Comparison of ENCODE assay signal across 24 cellular contexts in genomic region chr4:123249821-123250220, GRCh38.
DNase-seq lines count a peak whose midpoint lies in the region; ATAC-seq and TF ChIP-seq lines count a peak whose summit lies in the region.
"Had no signal": no experiment of that assay in that cellular context is flagged by ENCODE, and none has a peak within 500 bp of the region (broad histone marks: within the 10 kb centered on the region; RNA-seq: fewer than 3 reads in every experiment).

No MANE protein-coding gene starts in this region.

- H3K4me3 ChIP-seq in heart left ventricle: no peak overlapping the region
- no peak overlapping the region for H3K4me3 ChIP-seq in esophagus muscularis mucosa
- H3K4me3 ChIP-seq in muscle layer of duodenum (ENCODE audit: low read depth in 1 of 2, low read length in 2 of 2): peak overlapping the region in 1 of 2 donors; percentile 4
- H3K4me3 ChIP-seq: GM23248, MG63 had no signal

- TF ChIP-seq POLR2A in heart left ventricle (IDR thresholded peaks at IDR 0.05): no peak
- TF ChIP-seq POLR2A in esophagus muscularis mucosa (IDR thresholded peaks at IDR 0.05; ENCODE audit: low read depth): no peak

- ATAC-seq in heart left ventricle (no peak), GM21529 (IDR thresholded peaks at IDR 0.05; ENCODE audit: unreplicated experiment) (no peak), GM21786 (IDR thresholded peaks at IDR 0.05; ENCODE audit: unreplicated experiment) (no peak), GM21526 (IDR thresholded peaks at IDR 0.05; ENCODE audit: low FRiP score, unreplicated experiment) (no peak)

- no peaks in the 10 kb centered on the region for H3K27me3 Mint-ChIP-seq in type B pancreatic cell

- no peaks in the 10 kb centered on the region for H3K36me3 ChIP-seq in heart left ventricle
- H3K36me3 ChIP-seq in esophagus muscularis mucosa: no peaks in the 10 kb centered on the region
- no peaks in the 10 kb centered on the region for H3K36me3 ChIP-seq in muscle layer of duodenum (ENCODE audit: control insufficient read depth in 1 of 2, insufficient read depth in 2 of 2, low read length in 2 of 2)
- H3K36me3 ChIP-seq: MG63 had no signal

- H3K4me1 ChIP-seq in heart left ventricle: peaks cover 0 to 57% (median 36%) of the 10 kb centered on the region in 12 donors
- peaks cover 51 to 66% (median 60%) of the 10 kb centered on the region in 4 donors for H3K4me1 ChIP-seq in esophagus muscularis mucosa
- peaks cover 12 to 39% of the 10 kb centered on the region in 2 donors for H3K4me1 ChIP-seq in muscle layer of duodenum (ENCODE audit: control insufficient read depth in 1 of 2, insufficient read depth in 2 of 2, low read length in 2 of 2)

- no peak for DNase-seq in heart left ventricle
- no peak for DNase-seq in cardiac septum (ENCODE audit: low spot score)
- DNase-seq in esophagus muscularis mucosa (ENCODE audit: extremely low spot score): no peak
- DNase-seq in type B pancreatic cell (ENCODE audit: extremely low spot score, unreplicated experiment): no peak
- DNase-seq: AML-193, C1 segment of cervical spinal cord, DMS53, GDM1, GM23248, H9, HFFc6, Kasumi-1, MG63, NCI-H1417 treated with DMSO at 0.1 percent for 48 hours, NCI-H187 treated with DMSO at 0.1 percent for 48 hours, NCI-H2107, NCI-H446 treated with DMSO at 0.1 percent for 48 hours, NCI-H69, SHP77 treated with DMSO at 0.1 percent for 48 hours had no signal

- H3K27me3 ChIP-seq in heart left ventricle: no peaks in the 10 kb centered on the region
- H3K27me3 ChIP-seq in esophagus muscularis mucosa: no peaks in the 10 kb centered on the region
- no peaks in the 10 kb centered on the region for H3K27me3 ChIP-seq in muscle layer of duodenum (ENCODE audit: low read depth, low read length)
- H3K27me3 ChIP-seq: MG63 had no signal

- no peaks in the 10 kb centered on the region for H3K9me3 Mint-ChIP-seq in type B pancreatic cell
- H3K9me3 Mint-ChIP-seq: H9, HFFc6 had no signal

- intact Hi-C loops in heart left ventricle (cut with DNase I): loop anchor here in 7 of 10 donors (2.0 to 10.0 kb wide), 8 partner anchors 92 to 865 kb away; partner anchors contain the start of gene SPRY1 (in 5 of the 7)
- intact Hi-C loops in cardiac septum (cut with DNase I): loop anchor here (5.0 to 10.0 kb wide), 2 partner anchors 92 to 865 kb away; no protein-coding TSS in a partner anchor
- intact Hi-C loops in esophagus muscularis mucosa (cut with DNase I): loop anchor here (10.0 kb wide), 1 partner anchor 145 kb away; the partner anchor contains the start of gene SPRY1

- H3K4me1 Mint-ChIP-seq in type B pancreatic cell (ENCODE audit: unreplicated experiment): peaks cover 32% of the 10 kb centered on the region
- H3K4me1 Mint-ChIP-seq: H9 had no signal

- H3K36me3 Mint-ChIP-seq in type B pancreatic cell: no peaks in the 10 kb centered on the region

- H3K4me3 Mint-ChIP-seq in type B pancreatic cell: no peak overlapping the region
- H3K4me3 Mint-ChIP-seq: H9, HFFc6 had no signal

- TF ChIP-seq CTCF in heart left ventricle (IDR thresholded peaks at IDR 0.05): no peak
- no peak for TF ChIP-seq CTCF in esophagus muscularis mucosa (IDR thresholded peaks at IDR 0.05)
- TF ChIP-seq CTCF in type B pancreatic cell (conservative IDR thresholded peaks at IDR 0.05): no peak

- peak overlapping the region; percentile 6 for H3K27ac Mint-ChIP-seq in type B pancreatic cell
- H3K27ac Mint-ChIP-seq: H9, HFFc6 had no signal

- WGBS in heart left ventricle, 4 donors: 61 to 87% (median 73%) methylated on average over 1 of the region's 1 CpG
- 71% methylated on average over 1 of the region's 1 CpG for WGBS in esophagus muscularis mucosa

- H3K9me3 ChIP-seq in heart left ventricle (peaks cover 0 to 9% (median 0%) of the 10 kb centered on the region in 12 donors), esophagus muscularis mucosa (no peaks in the 10 kb centered on the region), muscle layer of duodenum (ENCODE audit: control insufficient read depth in 1 of 2, low read length in 2 of 2) (no peaks in the 10 kb centered on the region)
- H3K9me3 ChIP-seq: MG63 had no signal

- TF ChIP-seq EP300 in esophagus muscularis mucosa (IDR thresholded peaks at IDR 0.05): no peak

- H3K27ac ChIP-seq in heart left ventricle: peak overlapping the region in 9 of 12 donors; percentile 2 to 70 (median 44)
- peak overlapping the region; percentile 13 to 61 (median 45) for H3K27ac ChIP-seq in esophagus muscularis mucosa (replicated peaks in 1 of 4)
- H3K27ac ChIP-seq in muscle layer of duodenum (ENCODE audit: low read length): peak overlapping the region; percentile 9
- H3K27ac ChIP-seq: GM23248, RWPE1 had no signal
